In the genomic region with DNA sequence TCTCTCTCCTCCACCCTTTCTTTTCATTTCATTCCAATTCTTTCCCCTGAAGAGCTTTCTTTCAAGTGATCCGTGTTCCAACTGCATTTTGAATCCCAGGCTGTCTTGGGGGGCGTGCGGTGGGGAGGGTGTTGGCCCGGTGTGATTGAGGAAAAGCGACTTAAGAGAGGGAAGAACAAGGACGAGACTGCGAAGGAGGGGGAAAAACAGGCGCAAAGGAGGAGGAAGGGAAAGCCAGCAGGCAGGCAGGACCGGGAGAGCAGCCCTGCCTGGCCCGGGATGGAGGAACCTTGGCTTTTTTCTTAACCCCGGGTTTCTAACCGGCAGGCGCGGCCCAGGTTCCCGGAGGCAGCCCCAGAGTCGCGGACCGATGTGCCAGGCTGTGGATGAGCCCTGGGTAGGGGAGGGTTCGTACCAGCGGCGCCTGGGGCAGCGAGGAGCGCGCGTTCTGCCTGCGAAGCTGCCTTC, we compare ENCODE assay signal across 10 cellular contexts. TPM values are rescaled to one million over a fixed set of nuclear protein-coding genes. Genes with fewer than 3 reads are reported as not detected.
A peak's percentile ranks its signal among the peaks of the same experiment; 100 is the strongest.
DNase-seq lines count a peak whose midpoint lies in the region; ATAC-seq and TF ChIP-seq lines count a peak whose summit lies in the region.
"Had no signal": no experiment of that assay in that cellular context is flagged by ENCODE, and none has a peak within 500 bp of the region (broad histone marks: within the 10 kb centered on the region; RNA-seq: fewer than 3 reads in every experiment).

No MANE protein-coding gene starts in this region.

- ATAC-seq in HG03045 (IDR thresholded peaks at IDR 0.05; ENCODE audit: unreplicated experiment): no peak

- peaks cover 7% of the 10 kb centered on the region for H3K4me1 Mint-ChIP-seq in activated T-helper 1 cell treated with anti-CD3 and anti-CD28 coated beads, Interleukin-12 subunit alpha, Interleukin-12 subunit beta, Interleukin-2, Interleukin-4 antibody, amounts not matched to agents 30 ng/mL and 10 ng/mL and 1 ng/mL, durations not matched to agents 14 hours and 24 hours and 36 hours (ENCODE audit: low read depth)
- H3K4me1 Mint-ChIP-seq in mesothelial cell of epicardium: peaks cover 26% of the 10 kb centered on the region

- peaks cover 5% of the 10 kb centered on the region for H3K36me3 Mint-ChIP-seq in activated T-helper 1 cell treated with anti-CD3 and anti-CD28 coated beads, Interleukin-12 subunit alpha, Interleukin-12 subunit beta, Interleukin-2, Interleukin-4 antibody, amounts not matched to agents 30 ng/mL and 10 ng/mL and 1 ng/mL, durations not matched to agents 14 hours and 24 hours and 36 hours (ENCODE audit: low read depth)
- no peaks in the 10 kb centered on the region for H3K36me3 Mint-ChIP-seq in mesothelial cell of epicardium

- peaks cover 71% of the 10 kb centered on the region for H3K27me3 Mint-ChIP-seq in activated T-helper 1 cell treated with anti-CD3 and anti-CD28 coated beads, Interleukin-12 subunit alpha, Interleukin-12 subunit beta, Interleukin-2, Interleukin-4 antibody, amounts not matched to agents 30 ng/mL and 10 ng/mL and 1 ng/mL, durations not matched to agents 14 hours and 24 hours and 36 hours (ENCODE audit: insufficient read depth)
- H3K27me3 Mint-ChIP-seq in mesothelial cell of epicardium (ENCODE audit: low read depth): peaks cover 96% of the 10 kb centered on the region

- no peak overlapping the region for H3K4me3 Mint-ChIP-seq in activated T-helper 1 cell treated with anti-CD3 and anti-CD28 coated beads, Interleukin-12 subunit alpha, Interleukin-12 subunit beta, Interleukin-2, Interleukin-4 antibody, amounts not matched to agents 30 ng/mL and 10 ng/mL and 1 ng/mL, durations not matched to agents 14 hours and 24 hours and 36 hours
- peak overlapping the region; percentile 59 for H3K4me3 Mint-ChIP-seq in mesothelial cell of epicardium

- intact Hi-C loops in activated T-helper 1 cell treated with anti-CD3 and anti-CD28 coated beads, Interleukin-12 subunit alpha, Interleukin-12 subunit beta, Interleukin-2, Interleukin-4 antibody, amounts not matched to agents 30 ng/mL and 10 ng/mL and 1 ng/mL, durations not matched to agents 14 hours and 24 hours and 36 hours (cut with micrococcal nuclease): no loop called here

- TF ChIP-seq CTCF in mesothelial cell of epicardium (IDR thresholded peaks at IDR 0.05; ENCODE audit: unreplicated experiment): no peak

- DNase-seq in NCI-H748 (lab: John Stamatoyannopoulos, UW; ENCODE audit: unreplicated experiment): peak; percentile 78
- DNase-seq in NCI-H748 treated with DMSO at 0.1 percent for 48 hours (lab: John Stamatoyannopoulos, UW): no peak
- DNase-seq in D341Med (ENCODE audit: low spot score): peak; percentile 67
- DNase-seq in activated T-helper 1 cell treated with anti-CD3 and anti-CD28 coated beads, Interleukin-12 subunit alpha, Interleukin-12 subunit beta, Interleukin-2, Interleukin-4 antibody, amounts not matched to agents 30 ng/mL and 10 ng/mL and 1 ng/mL, durations not matched to agents 14 hours and 24 hours and 36 hours (ENCODE audit: low spot score): no peak
- DNase-seq in mesothelial cell of epicardium (ENCODE audit: low spot score in 2 of 2, unreplicated experiment in 2 of 2): no peak
- no peak for DNase-seq in AML-193 (lab: John Stamatoyannopoulos, UW)
- no peak for DNase-seq in NAMALWA (ENCODE audit: low spot score)
- DNase-seq: NCI-H1694 had no signal

- H3K9me3 Mint-ChIP-seq in activated T-helper 1 cell treated with anti-CD3 and anti-CD28 coated beads, Interleukin-12 subunit alpha, Interleukin-12 subunit beta, Interleukin-2, Interleukin-4 antibody, amounts not matched to agents 30 ng/mL and 10 ng/mL and 1 ng/mL, durations not matched to agents 14 hours and 24 hours and 36 hours: no peaks in the 10 kb centered on the region
- no peaks in the 10 kb centered on the region for H3K9me3 Mint-ChIP-seq in mesothelial cell of epicardium

- peak overlapping the region; percentile 57 for H3K27ac Mint-ChIP-seq in activated T-helper 1 cell treated with anti-CD3 and anti-CD28 coated beads, Interleukin-12 subunit alpha, Interleukin-12 subunit beta, Interleukin-2, Interleukin-4 antibody, amounts not matched to agents 30 ng/mL and 10 ng/mL and 1 ng/mL, durations not matched to agents 14 hours and 24 hours and 36 hours
- H3K27ac Mint-ChIP-seq in mesothelial cell of epicardium: no peak overlapping the region

RNA-seq across cellular contexts. Expression of a gene that starts 1.3 kb away (rescaled TPM):
- not detected in 2 replicates for total RNA-seq in activated T-helper 1 cell treated with anti-CD3 and anti-CD28 coated beads, Interleukin-12 subunit alpha, Interleukin-12 subunit beta, Interleukin-2, Interleukin-4 antibody, amounts not matched to agents 30 ng/mL and 10 ng/mL and 1 ng/mL, durations not matched to agents 14 hours and 24 hours and 36 hours
- total RNA-seq in mesothelial cell of epicardium: 0.70 to 1.3 TPM (median 0.72 TPM) in 3 replicates
- total RNA-seq: endothelial cell of umbilical vein had no signal

Comparison
In these comparisons a context has a peak if more than half of its experiments do, and no peak if none do; other contexts are left out.
1. DNase-seq: peak in NCI-H748 (single experiment) and D341Med (single experiment); none in NCI-H748 treated with DMSO at 0.1 percent for 48 hours (single experiment), activated T-helper 1 cell treated with anti-CD3 and anti-CD28 coated beads, Interleukin-12 subunit alpha, Interleukin-12 subunit beta, Interleukin-2, Interleukin-4 antibody, amounts not matched to agents 30 ng/mL and 10 ng/mL and 1 ng/mL, durations not matched to agents 14 hours and 24 hours and 36 hours (single experiment), mesothelial cell of epicardium (0 of 2), AML-193 (0 of 2) and NAMALWA (single experiment).